19 cellular contexts compared by ENCODE assay signal in the genomic region with DNA sequence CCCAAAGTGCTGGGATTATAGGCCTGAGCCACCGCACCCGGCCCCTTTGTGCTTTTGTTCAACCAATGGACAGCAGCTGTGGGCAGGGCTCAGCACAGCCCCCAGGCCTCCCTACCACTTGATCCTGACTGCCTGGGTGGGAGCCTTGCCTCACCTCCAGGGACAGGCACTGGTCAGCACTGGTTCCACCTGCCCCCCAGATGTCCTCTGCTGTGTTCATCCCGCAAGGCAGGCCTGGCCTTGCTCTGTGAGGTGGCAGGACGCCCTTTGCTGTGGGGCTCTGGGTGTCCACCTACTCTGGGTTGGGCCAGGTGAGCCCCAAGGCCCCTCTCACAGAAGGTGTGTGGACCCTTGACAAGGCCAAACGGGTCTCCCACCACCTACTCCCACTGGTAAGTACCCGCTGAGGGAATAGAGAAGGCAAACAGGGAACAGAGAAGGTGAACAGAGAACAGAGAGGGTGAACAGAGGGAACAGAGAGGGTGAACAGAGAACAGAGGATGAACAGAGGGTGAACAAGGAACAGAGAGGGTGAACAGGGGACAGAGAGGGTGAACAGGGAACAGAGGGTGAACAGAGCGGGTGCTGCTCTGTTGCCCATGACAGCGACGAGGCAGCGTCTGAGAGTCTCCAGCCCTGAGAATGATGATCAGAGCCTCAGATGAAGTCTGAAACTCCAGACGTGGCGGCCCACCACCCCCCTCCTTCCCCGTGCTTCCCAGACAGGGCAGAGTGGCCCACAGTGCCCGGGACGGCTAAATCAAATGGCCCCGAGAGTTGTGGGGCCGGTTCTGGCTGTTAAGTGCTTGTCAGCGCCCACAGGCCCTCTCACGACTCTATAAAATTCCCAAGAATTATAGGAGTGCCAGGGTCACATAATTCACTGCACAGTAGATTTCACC. TPM values are rescaled to one million over a fixed set of nuclear protein-coding genes. Genes with fewer than 3 reads are reported as not detected.
DNase-seq lines count a peak whose midpoint lies in the region; ATAC-seq and TF ChIP-seq lines count a peak whose summit lies in the region.
"Had no signal": no experiment of that assay in that cellular context is flagged by ENCODE, and none has a peak within 500 bp of the region (broad histone marks: within the 10 kb centered on the region; RNA-seq: fewer than 3 reads in every experiment).

No MANE protein-coding gene starts in this region.

- no peak overlapping the region for H3K27ac ChIP-seq in osteoblast (ENCODE audit: low read depth, low read length)
- no peak overlapping the region for H3K27ac ChIP-seq in body of pancreas
- no peak overlapping the region for H3K27ac ChIP-seq in vagina
- H3K27ac ChIP-seq: GM23248 had no signal

- H3K27me3 ChIP-seq in H7 (ENCODE audit: control insufficient read depth, insufficient read depth, low read length), result peaks cover 13% of the 10 kb centered on the region
- peaks cover 34% of the 10 kb centered on the region for H3K27me3 ChIP-seq in osteoblast (ENCODE audit: insufficient read depth, low read length)
- no peaks in the 10 kb centered on the region for H3K27me3 ChIP-seq in body of pancreas
- no peaks in the 10 kb centered on the region for H3K27me3 ChIP-seq in vagina

- no peak overlapping the region for H2AFZ ChIP-seq in osteoblast (ENCODE audit: low read length)
- H2AFZ ChIP-seq: GM23248 had no signal

- no peak overlapping the region for H3K4me2 ChIP-seq in osteoblast (ENCODE audit: insufficient read depth, low read length)

- H3K9me3 ChIP-seq in osteoblast (ENCODE audit: low read depth, low read length) (no peaks in the 10 kb centered on the region), body of pancreas (no peaks in the 10 kb centered on the region), vagina (no peaks in the 10 kb centered on the region)

- DNase-seq in AG20443 (ENCODE audit: low spot score) (peak; percentile 10), H7 (peak; percentile 56), iPS-NIHi11 (ENCODE audit: low spot score) (peak; percentile 10), osteoblast (ENCODE audit: insufficient read length, low spot score, missing footprints) (peak; percentile 79), body of pancreas (no peak), NCI-H510A (lab: John Stamatoyannopoulos, UW) (no peak), vagina (ENCODE audit: extremely low spot score in 2 of 2) (no peak)
- DNase-seq: CD4-positive, alpha-beta memory T cell; DMS79 treated with DMSO at 0.1 percent for 48 hours; GM23248; KG1; NCI-H1048; NCI-H146; NCI-H226; NCI-H69; SHP77 had no signal

- H3K79me2 ChIP-seq in osteoblast (ENCODE audit: insufficient read depth, low read length), result no peaks in the 10 kb centered on the region

- H3K36me3 ChIP-seq in H7 (replicated peaks; ENCODE audit: control insufficient read depth, insufficient read depth, low read length) (no peaks in the 10 kb centered on the region), osteoblast (ENCODE audit: insufficient read depth, low read length) (no peaks in the 10 kb centered on the region), body of pancreas (replicated peaks in 1 of 2; ENCODE audit: insufficient read depth in 1 of 2, low read depth in 2 of 2) (no peaks in the 10 kb centered on the region), vagina (no peaks in the 10 kb centered on the region)

- ATAC-seq in body of pancreas, result no peak
- ATAC-seq: Panc1 had no signal

- H3K4me3 ChIP-seq in H7 (ENCODE audit: insufficient read depth, low read depth, low read length) (no peak overlapping the region), osteoblast (ENCODE audit: insufficient read depth, low read length) (no peak overlapping the region), body of pancreas (no peak overlapping the region), vagina (no peak overlapping the region)
- H3K4me3 ChIP-seq: GM23248 had no signal

- no peaks in the 10 kb centered on the region for H4K20me1 ChIP-seq in osteoblast (ENCODE audit: insufficient read depth, low read length)

- intact Hi-C loops in body of pancreas (cut with DNase I) (no loop called here), vagina (cut with DNase I) (no loop called here)

- H3K4me1 ChIP-seq in osteoblast (ENCODE audit: insufficient read depth, low read length), result no peaks in the 10 kb centered on the region
- no peaks in the 10 kb centered on the region for H3K4me1 ChIP-seq in body of pancreas
- H3K4me1 ChIP-seq in vagina, result no peaks in the 10 kb centered on the region

- no peak for TF ChIP-seq CTCF in osteoblast (IDR thresholded peaks at IDR 0.05; ENCODE audit: extremely low read depth, low read depth, low read length)
- TF ChIP-seq CTCF in body of pancreas (IDR thresholded peaks at IDR 0.05), result no peak
- no peak for TF ChIP-seq CTCF in vagina (IDR thresholded peaks at IDR 0.05)

- WGBS in body of pancreas, 2 donors, result 58% methylated on average over 16 to 17 of the region's 19 CpGs

- no peak for TF ChIP-seq POLR2A in body of pancreas (IDR thresholded peaks at IDR 0.05)
- no peak for TF ChIP-seq POLR2A in vagina (IDR thresholded peaks at IDR 0.05)

RNA-seq across cellular contexts. Expression of gene NKX1-1, which starts 55.0 kb away (rescaled TPM):
- total RNA-seq in H7 (2014; rRNA removed; shearing (Covaris generic)), result not detected in 2 replicates
- total RNA-seq in osteoblast, result not detected in 2 replicates
- not detected for total RNA-seq in body of pancreas
- total RNA-seq in vagina, result not detected
- total RNA-seq: B cell; CD4-positive, alpha-beta memory T cell; GM23248; M059J had no signal

Comparison
In these comparisons a context has a peak if more than half of its experiments do, and no peak if none do; other contexts are left out.
1. DNase-seq: peak in AG20443 (single experiment), H7 (single experiment), iPS-NIHi11 (single experiment) and osteoblast (single experiment); none in body of pancreas (0 of 4), NCI-H510A (single experiment) and vagina (0 of 2).